17 cellular contexts compared by ENCODE assay signal in the genomic region with DNA sequence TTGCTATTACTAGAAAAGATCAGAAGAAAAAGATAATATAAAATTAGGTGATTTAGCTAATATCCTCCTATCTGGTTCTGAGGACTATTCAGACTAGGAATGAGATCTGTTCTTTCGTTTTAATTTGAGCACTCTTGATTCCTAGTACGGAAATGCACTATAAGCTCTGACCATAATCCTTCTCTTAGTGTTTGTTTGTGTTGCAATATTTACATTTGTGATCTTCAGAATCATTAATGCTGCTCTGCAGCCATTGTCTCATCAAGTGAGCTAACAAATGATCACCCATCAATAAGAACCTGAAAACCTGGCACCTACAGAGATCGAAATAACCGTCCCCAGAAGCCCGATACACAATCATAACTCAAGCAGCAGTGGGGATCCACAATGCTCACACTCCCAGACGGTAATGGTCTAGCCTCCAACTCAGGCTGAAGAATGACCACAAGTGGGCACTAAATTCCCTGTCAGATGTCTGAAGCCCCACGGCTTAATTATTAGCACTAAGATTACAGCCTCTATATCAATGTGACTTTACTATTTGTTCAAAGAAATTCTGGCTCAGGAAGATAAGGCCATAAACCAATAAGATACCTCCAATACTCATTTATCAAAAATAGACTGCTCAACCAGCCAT.
DNase-seq lines count a peak whose midpoint lies in the region; FAIRE-seq and TF ChIP-seq lines count a peak whose summit lies in the region.
"Had no signal": no experiment of that assay in that cellular context is flagged by ENCODE, and none has a peak within 500 bp of the region (broad histone marks: within the 10 kb centered on the region; RNA-seq: fewer than 3 reads in every experiment).

No MANE protein-coding gene starts in this region.

- no peak overlapping the region for H3K27ac ChIP-seq in small intestine (ENCODE audit: low read depth in 1 of 2, low read length in 1 of 2)
- no peak overlapping the region for H3K27ac ChIP-seq in transverse colon

- peaks cover 0 to 3% of the 10 kb centered on the region in 2 donors for H3K4me1 ChIP-seq in small intestine (ENCODE audit: control insufficient read depth in 2 of 2, insufficient read depth in 1 of 2, low read depth in 1 of 2, low read length in 1 of 2)
- H3K4me1 ChIP-seq in transverse colon: no peaks in the 10 kb centered on the region

- H3K36me3 ChIP-seq in small intestine (ENCODE audit: control insufficient read depth in 2 of 2, insufficient read depth in 2 of 2, low read length in 2 of 2) (no peaks in the 10 kb centered on the region), transverse colon (no peaks in the 10 kb centered on the region)

- H3K4me3 ChIP-seq in choroid plexus epithelial cell (ENCODE audit: low read depth, low read length) (no peak overlapping the region), small intestine (ENCODE audit: low read depth in 1 of 2, low read length in 2 of 2) (no peak overlapping the region), transverse colon (no peak overlapping the region)

- 19 to 48% (median 37%) methylated on average over 7 of the region's 7 CpGs for WGBS in small intestine, 3 donors
- WGBS in transverse colon (ENCODE audit: low coverage in 1 of 2), 2 donors: 65 to 76% methylated on average over 7 of the region's 7 CpGs

- TF ChIP-seq EP300 in transverse colon (IDR thresholded peaks at IDR 0.05; ENCODE audit: low read depth): no peak

- FAIRE-seq in small intestine (lab: Jason Lieb, UNC): no peak
- FAIRE-seq: RCC 7860 had no signal

- no peaks in the 10 kb centered on the region for H3K9me3 ChIP-seq in small intestine (ENCODE audit: control insufficient read depth, low read depth)
- H3K9me3 ChIP-seq in transverse colon: no peaks in the 10 kb centered on the region

- in situ Hi-C loops in transverse colon (cut with MboI; ENCODE audit: low pct_ligation_motif_present in 1 of 4, low pct_unique_long_range_greater_than_20kb in 1 of 4, low sequenced_read_pairs in 3 of 4): no loop called here

- intact Hi-C loops in transverse colon (cut with DNase I; ENCODE audit: low total_unique reads): no loop called here

- peak; percentile 38 for DNase-seq in NCI-H510A treated with DMSO at 0.1 percent for 48 hours (lab: John Stamatoyannopoulos, UW)
- no peak for DNase-seq in NCI-H510A (lab: John Stamatoyannopoulos, UW)
- DNase-seq in NCI-H2029 treated with DMSO at 0.1 percent for 48 hours (lab: John Stamatoyannopoulos, UW): peak; percentile 39
- DNase-seq in choroid plexus epithelial cell (ENCODE audit: low read depth): no peak
- peak; percentile 50 for DNase-seq in small intestine
- no peak for DNase-seq in NCI-H2227 treated with DMSO at 0.1 percent for 48 hours (lab: John Stamatoyannopoulos, UW)
- no peak for DNase-seq in stimulated activated CD4-positive, alpha-beta T cell treated with anti-CD3 and anti-CD28 coated beads, Interleukin-4, amount 100 ng/mL, for 1 hour
- no peak for DNase-seq in transverse colon
- DNase-seq: activated CD4-positive, alpha-beta T cell treated with anti-CD3 and anti-CD28 coated beads for 4 hours; activated naive CD4-positive, alpha-beta T cell treated with anti-CD3 and anti-CD28 coated beads, Interleukin-2, amount 50 U/mL, for 16 hours; CD8-positive, alpha-beta memory T cell; effector memory CD4-positive, alpha-beta T cell; foreskin fibroblast; Kasumi-1; NCI-H2107; stimulated activated naive CD8-positive, alpha-beta T cell treated with anti-CD3 and anti-CD28 coated beads, Interleukin-15, Interleukin-2, amounts not matched to agents 100 U/mL and 50 U/mL, for 24 hours had no signal

- peak; percentile 9 for TF ChIP-seq CTCF in choroid plexus epithelial cell (conservative IDR thresholded peaks at IDR 0.05; ENCODE audit: low read depth, low read length)
- no peak for TF ChIP-seq CTCF in transverse colon (IDR thresholded peaks at IDR 0.05)

- TF ChIP-seq POLR2A in transverse colon (IDR thresholded peaks at IDR 0.05): no peak

- H3K27me3 ChIP-seq in small intestine (ENCODE audit: control insufficient read depth in 2 of 2, insufficient read depth in 2 of 2, low read length in 2 of 2) (peaks cover 0 to 2% of the 10 kb centered on the region in 2 donors), transverse colon (no peaks in the 10 kb centered on the region)

Comparison
In these comparisons a context has a peak if more than half of its experiments do, and no peak if none do; other contexts are left out.
1. DNase-seq: peak in NCI-H510A treated with DMSO at 0.1 percent for 48 hours (single experiment), NCI-H2029 treated with DMSO at 0.1 percent for 48 hours (single experiment) and small intestine (single experiment); none in NCI-H510A (single experiment), choroid plexus epithelial cell (single experiment), NCI-H2227 treated with DMSO at 0.1 percent for 48 hours (single experiment), stimulated activated CD4-positive, alpha-beta T cell treated with anti-CD3 and anti-CD28 coated beads, Interleukin-4, amount 100 ng/mL, for 1 hour (single experiment) and transverse colon (single experiment).